Comparison of ENCODE assay signal across 8 cellular contexts in genomic region chr2:200610217-200610616, GRCh38. TPM values are rescaled to one million over a fixed set of nuclear protein-coding genes. Genes with fewer than 3 reads are reported as not detected.
DNase-seq lines count a peak whose midpoint lies in the region; ATAC-seq, FAIRE-seq and TF ChIP-seq lines count a peak whose summit lies in the region.
"Not testable (repeated sequence)": the region's sequence is repeated elsewhere in the genome, so short reads cannot be mapped to it uniquely, and the experiment has no call there.
"Had no signal": no experiment of that assay in that cellular context is flagged by ENCODE, and none has a peak within 500 bp of the region (broad histone marks: within the 10 kb centered on the region; RNA-seq: fewer than 3 reads in every experiment).

No MANE protein-coding gene starts in this region.

- not testable (repeated sequence) for TF ChIP-seq POLR2A in GM12878 (IDR thresholded peaks at IDR 0.05; ENCODE audit: low read depth, low read length)

- CTCF ChIA-PET in activated CD4-positive, alpha-beta memory T cell treated with anti-CD3 and anti-CD28 coated beads for 36 hours (lab: Charles Lee) = interaction anchor here (0.6 kb wide), 1 partner anchor 30 kb away, joined by 3 read pairs; no protein-coding TSS in a partner anchor
- CTCF ChIA-PET in GM12878 (lab: Yijun Ruan, JAX) = interaction anchor here (0.6 kb wide), 1 partner anchor 53 kb away, joined by 3 read pairs; no protein-coding TSS in a partner anchor

- H4K20me1 ChIP-seq in GM23248 (ENCODE audit: insufficient read depth); OCI-LY3 (ENCODE audit: insufficient read depth, low read length); GM12878 (ENCODE audit: control insufficient read depth, insufficient read depth): not testable (repeated sequence)

- not testable (repeated sequence) for H3K9me3 ChIP-seq in GM23248 (ENCODE audit: low read depth); OCI-LY3 (ENCODE audit: insufficient read depth, low read length); GM12878 (replicated peaks; ENCODE audit: control insufficient read depth, insufficient read depth, low read length)

- in situ Hi-C loops in GM23248 (cut with MboI); GM12878 (cut with MboI): not testable (repeated sequence)

- H2AFZ ChIP-seq in GM23248; OCI-LY3 (ENCODE audit: low read depth, low read length); GM12878 (ENCODE audit: control insufficient read depth, low read depth, low read length): not testable (repeated sequence)

- SMC1A ChIA-PET in GM12878 (lab: Charles Lee; ENCODE audit: uncharacterized antibody, unreplicated experiment) = not testable (repeated sequence)

- H3K4me2 ChIP-seq in GM23248 (ENCODE audit: unreplicated experiment) (peak overlapping the region; percentile 92), OCI-LY3 (ENCODE audit: low read length) (peak overlapping the region; percentile 40; the same call in 1 of the 2 replicates)
- not testable (repeated sequence) for H3K4me2 ChIP-seq in GM12878 (ENCODE audit: control insufficient read depth, insufficient read depth)

- POLR2A ChIA-PET in activated CD4-positive, alpha-beta memory T cell treated with anti-CD3 and anti-CD28 coated beads for 36 hours (lab: Charles Lee); GM12878 (lab: Charles Lee): not testable (repeated sequence)

- intact Hi-C loops in activated CD4-positive, alpha-beta memory T cell treated with anti-CD3 and anti-CD28 coated beads for 36 hours (cut with micrococcal nuclease); GM12878 (cut with micrococcal nuclease; ENCODE audit: unreplicated experiment): not testable (repeated sequence)

- not testable (repeated sequence) for H3K36me3 Mint-ChIP-seq in activated CD4-positive, alpha-beta memory T cell treated with anti-CD3 and anti-CD28 coated beads for 36 hours

- peaks cover 38% of the 10 kb centered on the region for H3K4me1 ChIP-seq in GM23248 (ENCODE audit: insufficient read depth)
- H3K4me1 ChIP-seq in OCI-LY3 (ENCODE audit: low read length) = peaks cover 24% of the 10 kb centered on the region
- H3K4me1 ChIP-seq in GM12878 (ENCODE audit: control insufficient read depth, insufficient read depth, low read length) = not testable (repeated sequence)

- RAD21 ChIA-PET in GM12878 (lab: Charles Lee; ENCODE audit: unreplicated experiment) = not testable (repeated sequence)

- ATAC-seq in GM19043 (IDR thresholded peaks at IDR 0.05; ENCODE audit: low read depth, unreplicated experiment) = peak; percentile 58
- peak; percentile 56 for ATAC-seq in HG03064 (IDR thresholded peaks at IDR 0.05; ENCODE audit: low read depth, unreplicated experiment)
- ATAC-seq in GM12878 = peak; percentile 71

- not testable (repeated sequence) for H3K4me1 Mint-ChIP-seq in activated CD4-positive, alpha-beta memory T cell treated with anti-CD3 and anti-CD28 coated beads for 36 hours (ENCODE audit: low read depth)

- FAIRE-seq in GM12878 (lab: Jason Lieb, UNC) = not testable (repeated sequence)

- H3K27ac Mint-ChIP-seq in activated CD4-positive, alpha-beta memory T cell treated with anti-CD3 and anti-CD28 coated beads for 36 hours = not testable (repeated sequence)

- DNase-seq in GM23248; GM12878 (ENCODE audit: low read depth, low spot score): not testable (repeated sequence)
- DNase-seq in activated CD4-positive, alpha-beta memory T cell treated with anti-CD3 and anti-CD28 coated beads for 36 hours = peak; percentile 38
- peak; percentile 11 for DNase-seq in stimulated activated CD4-positive, alpha-beta T cell treated with anti-CD3 and anti-CD28 coated beads, Interleukin-1b, Interleukin-23, amount 100 ng/mL, for 48 hours

- H3K27me3 ChIP-seq in GM23248 (replicated peaks; ENCODE audit: insufficient read depth); GM12878 (replicated peaks in 1 of 2; ENCODE audit: control insufficient read depth in 2 of 2, insufficient read depth in 2 of 2, low read length in 1 of 2): not testable (repeated sequence)
- peaks cover 14% of the 10 kb centered on the region for H3K27me3 ChIP-seq in OCI-LY3 (ENCODE audit: low read depth, low read length)

- TF ChIP-seq EP300 in GM12878 (IDR thresholded peaks at IDR 0.05; ENCODE audit: borderline replicate concordance in 1 of 2, control insufficient read depth in 1 of 2, low read depth in 2 of 2, low read length in 2 of 2) = not testable (repeated sequence)

- not testable (repeated sequence) for H3K9me2 ChIP-seq in GM23248 (ENCODE audit: insufficient read depth)

- H3K9me3 Mint-ChIP-seq in activated CD4-positive, alpha-beta memory T cell treated with anti-CD3 and anti-CD28 coated beads for 36 hours = not testable (repeated sequence)

- peaks cover 27% of the 10 kb centered on the region for H3F3A ChIP-seq in GM23248 (ENCODE audit: insufficient read depth)

- not testable (repeated sequence) for H3K36me3 ChIP-seq in GM23248 (ENCODE audit: low read depth); OCI-LY3 (replicated peaks; ENCODE audit: low read depth, low read length); GM12878 (ENCODE audit: control insufficient read depth in 2 of 2, insufficient read depth in 2 of 2, low read length in 1 of 2)

- peak overlapping the region; percentile 69 for H3K4me3 ChIP-seq in GM23248
- H3K4me3 ChIP-seq in OCI-LY3 (ENCODE audit: low read length); GM12878: not testable (repeated sequence)

- not testable (repeated sequence) for H3K9ac ChIP-seq in GM23248; OCI-LY3 (ENCODE audit: low read length); GM12878 (ENCODE audit: control insufficient read depth, insufficient read depth, low read length)

- TF ChIP-seq CTCF in OCI-LY3 (IDR thresholded peaks at IDR 0.05; ENCODE audit: low read depth, low read length); GM12878 (IDR thresholded peaks at IDR 0.05 in 2 of 3, conservative IDR thresholded peaks at IDR 0.05 in 1 of 3; ENCODE audit: control insufficient read depth in 2 of 3, extremely low read depth in 1 of 3, insufficient read depth in 1 of 3, low read depth in 3 of 3, low read length in 3 of 3): not testable (repeated sequence)

- not testable (repeated sequence) for H3K27ac ChIP-seq in GM23248; OCI-LY3 (ENCODE audit: low read length); GM12878 (ENCODE audit: control insufficient read depth, insufficient read depth)

- H3K4me3 Mint-ChIP-seq in activated CD4-positive, alpha-beta memory T cell treated with anti-CD3 and anti-CD28 coated beads for 36 hours = not testable (repeated sequence)

- not testable (repeated sequence) for H3K27me3 Mint-ChIP-seq in activated CD4-positive, alpha-beta memory T cell treated with anti-CD3 and anti-CD28 coated beads for 36 hours

- not testable (repeated sequence) for BruUV-seq in GM12878 (replicated peaks; lab: Mats Ljungman, UMichigan)

- peaks cover 14% of the 10 kb centered on the region; the same call in 1 of the 2 replicates for H3K79me2 ChIP-seq in GM23248 (ENCODE audit: insufficient read depth)
- H3K79me2 ChIP-seq in OCI-LY3 (ENCODE audit: low read length); GM12878 (ENCODE audit: control insufficient read depth, insufficient read depth, low read length): not testable (repeated sequence)

- TF ChIP-seq RAD21 in GM12878 (IDR thresholded peaks at IDR 0.05; ENCODE audit: insufficient read depth, low read depth, low read length) = not testable (repeated sequence)

- 75 to 88% methylated on average over 3 of the region's 3 CpGs for WGBS in GM23248 (ENCODE audit: low coverage in 1 of 2, low lambda C conversion rate in 2 of 2, missing lambda C conversion rate in 2 of 2), 2 experiments
- WGBS in GM12878 (ENCODE audit: insufficient coverage, insufficient replicate concordance, low lambda C conversion rate, missing lambda C conversion rate) = 10% methylated on average over 3 of the region's 3 CpGs

TF ChIP-seq in GM12878, 131 proteins besides CTCF, POLR2A, EP300 and RAD21 (continues in another document):
- TF ChIP-seq ZNF217 (IDR thresholded peaks at IDR 0.05) (peak; percentile 50; the same call in 1 of the 2 replicates), RUNX3 (IDR thresholded peaks at IDR 0.05; ENCODE audit: low read length) (peak; percentile 47)

RNA-seq across cellular contexts. Expression of gene AOX1, which starts 24.4 kb away (rescaled TPM):
- 46.0 and 47.9 TPM in 2 replicates for total RNA-seq in GM23248 (2014; rRNA removed; shearing (Covaris generic))
- polyA plus RNA-seq in GM23248 (2016; fragmentation: Nextera tagmentation; extraction: Ambion mirVana) = 18.9 and 20.5 TPM in 2 replicates
- 1 to 10 TPM in 1 of 2 experiments, under 1 TPM in 1; 0.38 to 1.1 TPM for total RNA-seq in activated CD4-positive, alpha-beta memory T cell treated with anti-CD3 and anti-CD28 coated beads for 36 hours
- total RNA-seq in GM12878 (2013; cell fraction: nucleolus; rRNA removed) = 0.56 TPM in 1 of 2 replicates, not detected in the other
- 0.05 and 0.34 TPM in 2 replicates for total RNA-seq in GM12878 (2014; rRNA removed)
- not detected in 2 replicates for total RNA-seq in GM12878 (2014; rRNA removed; fragmentation: Illumina TruSeq; extraction: Trizol)
- 0.56 and 0.80 TPM in 2 replicates for total RNA-seq in GM12878 (2021)
- polyA plus RNA-seq in GM12878 (2011; ENCODE audit: low read depth) = not detected
- 0.03 TPM in 1 of 2 replicates, not detected in the other for polyA plus RNA-seq in GM12878 (2011; rRNA removed)
- not detected in 2 replicates for polyA plus RNA-seq in GM12878 (2011; cell fraction: cytosol; rRNA removed)
- polyA plus RNA-seq in GM12878 (2011; cell fraction: nucleus; rRNA removed) = 0.25 and 0.30 TPM in 2 replicates
- polyA plus RNA-seq in GM12878 (2012) = 0.14 TPM in 1 of 2 replicates, not detected in the other
- polyA plus RNA-seq in GM12878 (2014; fragmentation: Illumina TruSeq; extraction: Trizol) = not detected in 2 replicates
- not detected for polyA plus RNA-seq in GM12878 (2014; fragmentation: Nextera tagmentation; extraction: Ambion mirVana)
- polyA plus RNA-seq in GM12878 (2014; rRNA removed) = 0.04 TPM in 1 of 2 replicates, not detected in the other
- polyA plus RNA-seq in GM12878 (2016; fragmentation: Nextera tagmentation; extraction: Ambion mirVana) = not detected
- 1.8 TPM in 1 of 2 replicates, not detected in the other for polyA minus RNA-seq in GM12878 (2011; rRNA and poly(A)+ RNA removed)
- not detected in 2 replicates for polyA minus RNA-seq in GM12878 (2011; cell fraction: cytosol; rRNA and poly(A)+ RNA removed)
- polyA minus RNA-seq in GM12878 (2011; cell fraction: nucleus; rRNA and poly(A)+ RNA removed) = 0.24 and 0.29 TPM in 2 replicates
- total RNA-seq: CD4-positive, alpha-beta memory T cell had no signal
- polyA plus RNA-seq: CD4-positive, alpha-beta memory T cell had no signal

Comparison
In these comparisons a context has a peak if more than half of its experiments do, and no peak if none do; other contexts are left out.
1. RNA of gene AOX1, which starts 24.4 kb away (total RNA-seq): 46.0 to 47.9 TPM in GM23248; 0.38 to 1.1 TPM in activated CD4-positive, alpha-beta memory T cell treated with anti-CD3 and anti-CD28 coated beads for 36 hours and 0.05 to 0.80 TPM in GM12878; every median in the first group is over 10 times any median in the second.
2. Peak in every context shown above with its lines, with median percentiles within 50 percentile points of each other: ATAC-seq.